In the genomic region with DNA sequence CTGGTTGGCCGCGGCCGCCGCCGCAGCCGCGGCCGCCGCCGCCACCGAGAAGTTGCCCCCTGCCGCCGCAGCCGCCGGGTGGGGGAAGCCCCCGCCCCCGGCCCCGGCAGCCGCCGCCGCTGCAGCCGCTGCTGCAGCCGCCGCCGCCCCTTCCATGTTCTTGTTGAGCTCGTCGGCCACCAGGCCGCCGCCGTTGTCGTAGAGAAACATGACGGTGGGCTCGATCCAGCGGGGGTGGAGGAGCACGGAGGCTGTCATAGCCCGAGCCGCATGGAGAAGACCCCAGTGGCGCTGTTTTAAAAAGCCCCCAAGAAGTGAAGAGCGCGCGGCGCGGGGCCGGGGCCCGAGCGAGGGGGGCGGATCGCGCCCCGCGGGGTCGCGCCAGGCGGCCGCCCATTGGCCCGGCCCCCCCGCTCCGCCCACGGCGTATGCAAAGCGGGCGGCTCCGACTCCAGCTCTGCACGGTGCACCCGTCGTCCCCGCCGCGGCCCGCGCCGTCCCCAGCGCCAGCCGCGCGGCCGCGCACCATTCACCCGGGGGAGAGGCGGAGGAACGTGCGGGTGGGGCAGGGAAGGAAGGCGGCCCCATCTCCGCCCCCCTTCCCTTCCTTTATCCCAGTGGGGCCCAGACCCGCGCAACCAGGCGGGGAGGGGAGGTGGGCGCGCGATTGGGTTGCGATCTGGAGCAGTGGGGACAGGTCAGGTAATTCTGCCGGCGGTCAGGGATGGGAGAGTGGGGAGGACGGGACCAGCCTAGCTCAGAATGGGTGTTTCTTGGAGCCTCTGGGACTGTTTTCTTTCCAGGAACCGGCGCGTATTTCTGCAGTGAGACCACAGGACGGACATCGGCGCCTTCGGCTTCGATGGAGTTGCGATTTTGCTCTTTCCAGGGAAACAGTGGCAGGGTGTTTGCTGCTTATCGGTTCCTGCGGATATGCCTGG, we compare ENCODE assay signal across 1 cellular context.
TF ChIP-seq lines count a peak whose summit lies in the region.

A gene (minus strand): TSS at position 272 of the 941 bp plus-strand sequence. CDS start 14 bp downstream, at position 258.

TF ChIP-seq in HEK293, 187 proteins besides CTCF, POLR2A, EP300 and RAD21 (continued from another document):
- TF ChIP-seq, protein P1, sequence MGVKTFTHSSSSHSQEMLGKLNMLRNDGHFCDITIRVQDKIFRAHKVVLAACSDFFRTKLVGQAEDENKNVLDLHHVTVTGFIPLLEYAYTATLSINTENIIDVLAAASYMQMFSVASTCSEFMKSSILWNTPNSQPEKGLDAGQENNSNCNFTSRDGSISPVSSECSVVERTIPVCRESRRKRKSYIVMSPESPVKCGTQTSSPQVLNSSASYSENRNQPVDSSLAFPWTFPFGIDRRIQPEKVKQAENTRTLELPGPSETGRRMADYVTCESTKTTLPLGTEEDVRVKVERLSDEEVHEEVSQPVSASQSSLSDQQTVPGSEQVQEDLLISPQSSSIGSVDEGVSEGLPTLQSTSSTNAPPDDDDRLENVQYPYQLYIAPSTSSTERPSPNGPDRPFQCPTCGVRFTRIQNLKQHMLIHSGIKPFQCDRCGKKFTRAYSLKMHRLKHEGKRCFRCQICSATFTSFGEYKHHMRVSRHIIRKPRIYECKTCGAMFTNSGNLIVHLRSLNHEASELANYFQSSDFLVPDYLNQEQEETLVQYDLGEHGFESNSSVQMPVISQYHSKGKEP (tag by site-specific recombination; IDR thresholded peaks at IDR 0.05), result peak; percentile 50; the same call in 1 of the 2 replicates
- 0 out of 2 replicates have a peak, but pooled peaks have one; percentile 35 for TF ChIP-seq ZBTB48 (tag by site-specific recombination; IDR thresholded peaks at IDR 0.05)
- peak; percentile 60; the same call in 1 of the 2 replicates for TF ChIP-seq KLF7 (tag by site-specific recombination; IDR thresholded peaks at IDR 0.05; ENCODE audit: borderline replicate concordance)
- TF ChIP-seq, protein P2, sequence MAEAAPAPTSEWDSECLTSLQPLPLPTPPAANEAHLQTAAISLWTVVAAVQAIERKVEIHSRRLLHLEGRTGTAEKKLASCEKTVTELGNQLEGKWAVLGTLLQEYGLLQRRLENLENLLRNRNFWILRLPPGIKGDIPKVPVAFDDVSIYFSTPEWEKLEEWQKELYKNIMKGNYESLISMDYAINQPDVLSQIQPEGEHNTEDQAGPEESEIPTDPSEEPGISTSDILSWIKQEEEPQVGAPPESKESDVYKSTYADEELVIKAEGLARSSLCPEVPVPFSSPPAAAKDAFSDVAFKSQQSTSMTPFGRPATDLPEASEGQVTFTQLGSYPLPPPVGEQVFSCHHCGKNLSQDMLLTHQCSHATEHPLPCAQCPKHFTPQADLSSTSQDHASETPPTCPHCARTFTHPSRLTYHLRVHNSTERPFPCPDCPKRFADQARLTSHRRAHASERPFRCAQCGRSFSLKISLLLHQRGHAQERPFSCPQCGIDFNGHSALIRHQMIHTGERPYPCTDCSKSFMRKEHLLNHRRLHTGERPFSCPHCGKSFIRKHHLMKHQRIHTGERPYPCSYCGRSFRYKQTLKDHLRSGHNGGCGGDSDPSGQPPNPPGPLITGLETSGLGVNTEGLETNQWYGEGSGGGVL (tag by site-specific recombination; IDR thresholded peaks at IDR 0.05), result peak; percentile 74
- TF ChIP-seq ZNF423 (tag by site-specific recombination; IDR thresholded peaks at IDR 0.05), result 0 out of 2 replicates have a peak, but pooled peaks have one; percentile 41
- 0 out of 2 replicates have a peak, but pooled peaks have one; percentile 30 for TF ChIP-seq ZEB2 (tag by site-specific recombination; IDR thresholded peaks at IDR 0.05)
- peak; percentile 71; the same call in 1 of the 2 replicates for TF ChIP-seq ZBTB8A (tag by site-specific recombination; IDR thresholded peaks at IDR 0.05)
- TF ChIP-seq ZBTB17 (tag by site-specific recombination; IDR thresholded peaks at IDR 0.05), result peak; percentile 55; the same call in 1 of the 2 replicates
- TF ChIP-seq, protein P3, sequence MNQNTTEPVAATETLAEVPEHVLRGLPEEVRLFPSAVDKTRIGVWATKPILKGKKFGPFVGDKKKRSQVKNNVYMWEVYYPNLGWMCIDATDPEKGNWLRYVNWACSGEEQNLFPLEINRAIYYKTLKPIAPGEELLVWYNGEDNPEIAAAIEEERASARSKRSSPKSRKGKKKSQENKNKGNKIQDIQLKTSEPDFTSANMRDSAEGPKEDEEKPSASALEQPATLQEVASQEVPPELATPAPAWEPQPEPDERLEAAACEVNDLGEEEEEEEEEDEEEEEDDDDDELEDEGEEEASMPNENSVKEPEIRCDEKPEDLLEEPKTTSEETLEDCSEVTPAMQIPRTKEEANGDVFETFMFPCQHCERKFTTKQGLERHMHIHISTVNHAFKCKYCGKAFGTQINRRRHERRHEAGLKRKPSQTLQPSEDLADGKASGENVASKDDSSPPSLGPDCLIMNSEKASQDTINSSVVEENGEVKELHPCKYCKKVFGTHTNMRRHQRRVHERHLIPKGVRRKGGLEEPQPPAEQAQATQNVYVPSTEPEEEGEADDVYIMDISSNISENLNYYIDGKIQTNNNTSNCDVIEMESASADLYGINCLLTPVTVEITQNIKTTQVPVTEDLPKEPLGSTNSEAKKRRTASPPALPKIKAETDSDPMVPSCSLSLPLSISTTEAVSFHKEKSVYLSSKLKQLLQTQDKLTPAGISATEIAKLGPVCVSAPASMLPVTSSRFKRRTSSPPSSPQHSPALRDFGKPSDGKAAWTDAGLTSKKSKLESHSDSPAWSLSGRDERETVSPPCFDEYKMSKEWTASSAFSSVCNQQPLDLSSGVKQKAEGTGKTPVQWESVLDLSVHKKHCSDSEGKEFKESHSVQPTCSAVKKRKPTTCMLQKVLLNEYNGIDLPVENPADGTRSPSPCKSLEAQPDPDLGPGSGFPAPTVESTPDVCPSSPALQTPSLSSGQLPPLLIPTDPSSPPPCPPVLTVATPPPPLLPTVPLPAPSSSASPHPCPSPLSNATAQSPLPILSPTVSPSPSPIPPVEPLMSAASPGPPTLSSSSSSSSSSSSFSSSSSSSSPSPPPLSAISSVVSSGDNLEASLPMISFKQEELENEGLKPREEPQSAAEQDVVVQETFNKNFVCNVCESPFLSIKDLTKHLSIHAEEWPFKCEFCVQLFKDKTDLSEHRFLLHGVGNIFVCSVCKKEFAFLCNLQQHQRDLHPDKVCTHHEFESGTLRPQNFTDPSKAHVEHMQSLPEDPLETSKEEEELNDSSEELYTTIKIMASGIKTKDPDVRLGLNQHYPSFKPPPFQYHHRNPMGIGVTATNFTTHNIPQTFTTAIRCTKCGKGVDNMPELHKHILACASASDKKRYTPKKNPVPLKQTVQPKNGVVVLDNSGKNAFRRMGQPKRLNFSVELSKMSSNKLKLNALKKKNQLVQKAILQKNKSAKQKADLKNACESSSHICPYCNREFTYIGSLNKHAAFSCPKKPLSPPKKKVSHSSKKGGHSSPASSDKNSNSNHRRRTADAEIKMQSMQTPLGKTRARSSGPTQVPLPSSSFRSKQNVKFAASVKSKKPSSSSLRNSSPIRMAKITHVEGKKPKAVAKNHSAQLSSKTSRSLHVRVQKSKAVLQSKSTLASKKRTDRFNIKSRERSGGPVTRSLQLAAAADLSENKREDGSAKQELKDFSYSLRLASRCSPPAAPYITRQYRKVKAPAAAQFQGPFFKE (tag by site-specific recombination; IDR thresholded peaks at IDR 0.05; ENCODE audit: borderline replicate concordance), result no peak
- TF ChIP-seq, protein P4, sequence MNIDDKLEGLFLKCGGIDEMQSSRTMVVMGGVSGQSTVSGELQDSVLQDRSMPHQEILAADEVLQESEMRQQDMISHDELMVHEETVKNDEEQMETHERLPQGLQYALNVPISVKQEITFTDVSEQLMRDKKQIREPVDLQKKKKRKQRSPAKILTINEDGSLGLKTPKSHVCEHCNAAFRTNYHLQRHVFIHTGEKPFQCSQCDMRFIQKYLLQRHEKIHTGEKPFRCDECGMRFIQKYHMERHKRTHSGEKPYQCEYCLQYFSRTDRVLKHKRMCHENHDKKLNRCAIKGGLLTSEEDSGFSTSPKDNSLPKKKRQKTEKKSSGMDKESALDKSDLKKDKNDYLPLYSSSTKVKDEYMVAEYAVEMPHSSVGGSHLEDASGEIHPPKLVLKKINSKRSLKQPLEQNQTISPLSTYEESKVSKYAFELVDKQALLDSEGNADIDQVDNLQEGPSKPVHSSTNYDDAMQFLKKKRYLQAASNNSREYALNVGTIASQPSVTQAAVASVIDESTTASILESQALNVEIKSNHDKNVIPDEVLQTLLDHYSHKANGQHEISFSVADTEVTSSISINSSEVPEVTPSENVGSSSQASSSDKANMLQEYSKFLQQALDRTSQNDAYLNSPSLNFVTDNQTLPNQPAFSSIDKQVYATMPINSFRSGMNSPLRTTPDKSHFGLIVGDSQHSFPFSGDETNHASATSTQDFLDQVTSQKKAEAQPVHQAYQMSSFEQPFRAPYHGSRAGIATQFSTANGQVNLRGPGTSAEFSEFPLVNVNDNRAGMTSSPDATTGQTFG (tag by site-specific recombination; IDR thresholded peaks at IDR 0.05; ENCODE audit: borderline replicate concordance), result no peak
- peak; percentile 59; the same call in 1 of the 2 replicates for TF ChIP-seq SP7 (tag by site-specific recombination; IDR thresholded peaks at IDR 0.05)
- TF ChIP-seq ZNF830 (tag by site-specific recombination; IDR thresholded peaks at IDR 0.05; ENCODE audit: low read depth), result no peak
- no peak for TF ChIP-seq ZFP3 (tag by site-specific recombination; IDR thresholded peaks at IDR 0.05; ENCODE audit: low read depth)
